Comparison of ENCODE assay signal across 14 cellular contexts in genomic region chr6:106082735-106083398, GRCh38. TPM values are rescaled to one million over a fixed set of nuclear protein-coding genes. Genes with fewer than 3 reads are reported as not detected.
DNase-seq lines count a peak whose midpoint lies in the region; ATAC-seq and TF ChIP-seq lines count a peak whose summit lies in the region.
"Had no signal": no experiment of that assay in that cellular context is flagged by ENCODE, and none has a peak within 500 bp of the region (broad histone marks: within the 10 kb centered on the region; RNA-seq: fewer than 3 reads in every experiment).

No MANE protein-coding gene starts in this region.

- H3K4me3 ChIP-seq in RWPE2 (ENCODE audit: severe bottlenecking) (no peak overlapping the region), esophagus (ENCODE audit: low read depth in 1 of 2, low read length in 2 of 2) (no peak overlapping the region), BE2C (ENCODE audit: low read depth, low read length) (no peak overlapping the region), left ventricle myocardium inferior (no peak overlapping the region)
- H3K4me3 ChIP-seq: cardiac muscle cell, heart right ventricle had no signal

- peak overlapping the region; percentile 82 for H3K27ac ChIP-seq in RWPE2 (ENCODE audit: poor library complexity, severe bottlenecking)
- H3K27ac ChIP-seq in esophagus (ENCODE audit: low read depth in 2 of 2, low read length in 1 of 2) = peak overlapping the region; percentile 51 to 72
- no peak overlapping the region for H3K27ac ChIP-seq in left ventricle myocardium inferior (replicated peaks)
- H3K27ac ChIP-seq: C4-2B, cardiac muscle cell had no signal

- intact Hi-C loops in left ventricle myocardium inferior (cut with micrococcal nuclease) = no loop called here

- H3K4me1 ChIP-seq in RWPE2 (ENCODE audit: insufficient read depth, poor library complexity, severe bottlenecking) (peaks cover 21% of the 10 kb centered on the region), esophagus (ENCODE audit: control insufficient read depth in 2 of 2, insufficient read depth in 2 of 2, low read length in 1 of 2) (peaks cover 2 to 4% of the 10 kb centered on the region in 2 donors), BE2C (peaks cover 15% of the 10 kb centered on the region), left ventricle myocardium inferior (peaks cover 33% of the 10 kb centered on the region)

- WGBS in esophagus, 2 donors = 70 to 83% methylated on average over 6 of the region's 6 CpGs

- ATAC-seq in activated T-cell treated with anti-CD3 and anti-CD28 coated beads, Interleukin-2, amount 50 U/mL, for 4 hours = peak; percentile 64 to 65
- peak; percentile 36 for ATAC-seq in RWPE2 (ENCODE audit: low read depth)
- ATAC-seq in stimulated activated naive CD8-positive, alpha-beta T cell treated with anti-CD3 and anti-CD28 coated beads, Interleukin-15, Interleukin-2, amounts not matched to agents 100 U/mL and 50 U/mL, for 24 hours = peak; percentile 29
- ATAC-seq: heart right ventricle, Right ventricle myocardium inferior had no signal

- no peak for DNase-seq in activated T-cell treated with anti-CD3 and anti-CD28 coated beads, Interleukin-2, amount 50 U/mL, for 4 hours
- DNase-seq in activated T-cell treated with anti-CD3 and anti-CD28 coated beads, Interleukin-2, amount 50 U/mL, for 1 hour = no peak
- DNase-seq in RWPE2 (ENCODE audit: low spot score) (no peak), GM19240 (ENCODE audit: insufficient read length, low spot score) (no peak), BE2C (no peak), left ventricle myocardium inferior (no peak)
- no peak for DNase-seq in stimulated activated naive CD8-positive, alpha-beta T cell treated with anti-CD3 and anti-CD28 coated beads, Interleukin-15, Interleukin-2, amounts not matched to agents 100 U/mL and 50 U/mL, for 24 hours
- DNase-seq: activated CD4-positive, alpha-beta T cell treated with anti-CD3 and anti-CD28 coated beads for 1 hour; heart right ventricle; NCI-H2107 had no signal

- no peak overlapping the region for H3K4me3 Mint-ChIP-seq in activated T-cell treated with anti-CD3 and anti-CD28 coated beads, Interleukin-2, amount 50 U/mL, for 4 hours

- H3K9me3 ChIP-seq in RWPE2 (ENCODE audit: severe bottlenecking) (no peaks in the 10 kb centered on the region), esophagus (ENCODE audit: control insufficient read depth in 2 of 2, insufficient read depth in 1 of 2, low read depth in 1 of 2, low read length in 1 of 2) (no peaks in the 10 kb centered on the region), BE2C (no peaks in the 10 kb centered on the region), left ventricle myocardium inferior (replicated peaks) (no peaks in the 10 kb centered on the region)
- H3K9me3 ChIP-seq: heart right ventricle had no signal

- peaks cover 2% of the 10 kb centered on the region for H3K36me3 Mint-ChIP-seq in activated T-cell treated with anti-CD3 and anti-CD28 coated beads, Interleukin-2, amount 50 U/mL, for 4 hours (ENCODE audit: insufficient read depth)

- no peak for TF ChIP-seq CTCF in RWPE2 (IDR thresholded peaks at IDR 0.05; ENCODE audit: poor library complexity, severe bottlenecking)
- TF ChIP-seq CTCF in BE2C (IDR thresholded peaks at IDR 0.05; ENCODE audit: low read depth, low read length) = no peak
- no peak for TF ChIP-seq CTCF in left ventricle myocardium inferior (IDR thresholded peaks at IDR 0.05; ENCODE audit: borderline replicate concordance)

- H3K4me1 Mint-ChIP-seq in activated T-cell treated with anti-CD3 and anti-CD28 coated beads, Interleukin-2, amount 50 U/mL, for 4 hours (ENCODE audit: low read depth) = peaks cover 56% of the 10 kb centered on the region

- H3K27me3 Mint-ChIP-seq in activated T-cell treated with anti-CD3 and anti-CD28 coated beads, Interleukin-2, amount 50 U/mL, for 4 hours (ENCODE audit: low read depth) = peaks cover 2% of the 10 kb centered on the region

- H3K36me3 ChIP-seq in RWPE2 (ENCODE audit: low read depth) (no peaks in the 10 kb centered on the region), esophagus (ENCODE audit: control insufficient read depth in 2 of 2, insufficient read depth in 2 of 2, low read length in 1 of 2) (no peaks in the 10 kb centered on the region), BE2C (no peaks in the 10 kb centered on the region), left ventricle myocardium inferior (no peaks in the 10 kb centered on the region)
- H3K36me3 ChIP-seq: cardiac muscle cell, heart right ventricle had no signal

- no peaks in the 10 kb centered on the region for H3K27me3 ChIP-seq in RWPE2 (ENCODE audit: insufficient read depth, poor library complexity, severe bottlenecking)
- no peaks in the 10 kb centered on the region for H3K27me3 ChIP-seq in esophagus (ENCODE audit: control insufficient read depth in 1 of 2, insufficient read depth in 2 of 2, low read length in 2 of 2)
- H3K27me3 ChIP-seq in BE2C = no peaks in the 10 kb centered on the region
- H3K27me3 ChIP-seq in left ventricle myocardium inferior (ENCODE audit: low read depth) = peaks cover 96% of the 10 kb centered on the region

- H3K9me3 Mint-ChIP-seq in activated T-cell treated with anti-CD3 and anti-CD28 coated beads, Interleukin-2, amount 50 U/mL, for 4 hours = no peaks in the 10 kb centered on the region

RNA-seq across cellular contexts. Expression of gene PRDM1, which starts 3.3 kb away (rescaled TPM):
- 10 to 100 TPM; 43.7 to 96.9 (median 86.0) TPM for total RNA-seq in activated T-cell treated with anti-CD3 and anti-CD28 coated beads, Interleukin-2, amount 50 U/mL, for 4 hours
- 10 to 100 TPM; 29.7 to 37.6 TPM for polyA plus RNA-seq in esophagus
- 1.3 TPM for polyA plus RNA-seq in BE2C (2012; ENCODE audit: insufficient read depth, insufficient read length, low read depth)
- 0.85 TPM for total RNA-seq in left ventricle myocardium inferior

Comparison
In these comparisons a context has a peak if more than half of its experiments do, and no peak if none do; other contexts are left out.
1. RNA of gene PRDM1, which starts 3.3 kb away (total RNA-seq): 43.7 to 96.9 TPM in activated T-cell treated with anti-CD3 and anti-CD28 coated beads, Interleukin-2, amount 50 U/mL, for 4 hours; 0.85 TPM in left ventricle myocardium inferior (single experiment); every median in the first group is over 10 times any median in the second.
2. Peak in every context shown above with its lines, with median percentiles within 50 percentile points of each other: ATAC-seq.